In genomic region chr12:6914246-6914947, GRCh38 we compare ENCODE assay signal across 8 cellular contexts. TPM values are rescaled to one million over a fixed set of nuclear protein-coding genes. Genes with fewer than 3 reads are reported as not detected.
DNase-seq lines count a peak whose midpoint lies in the region; ATAC-seq and TF ChIP-seq lines count a peak whose summit lies in the region.

Gene ENO2, plus strand, starts transcription at chr12:6914580. Its CDS starts 1,253 bp downstream, at chr12:6915833.

- peaks cover 7% of the 10 kb centered on the region; the same call in 1 of the 2 replicates for H4K20me1 ChIP-seq in BLaER1

- H3K36me3 Mint-ChIP-seq in T-cell, result peaks cover 14% of the 10 kb centered on the region

- H3K27ac Mint-ChIP-seq in T-cell, result peak within 1 kb of the TSS; percentile 91 to 95

- H3K4me3 Mint-ChIP-seq in T-cell, result peak within 1 kb of the TSS; percentile 89 to 98 (median 92)

- H3K4me2 ChIP-seq in BLaER1, result peak within 1 kb of the TSS; percentile 93

- DNase-seq in T-cell (peak; percentile 61 to 91 (median 78)), adipocyte (ENCODE audit: low read depth) (peak; percentile 93), left cardiac atrium (peak; percentile 87), prostate gland (ENCODE audit: low spot score) (peak; percentile 60), upper lobe of right lung (peak; percentile 90)

- peak; percentile 59 for TF ChIP-seq POLR2A in prostate gland (IDR thresholded peaks at IDR 0.05)

- peak within 1 kb of the TSS; percentile 72 for H3K4me3 ChIP-seq in BLaER1
- peak within 1 kb of the TSS; percentile 68 for H3K4me3 ChIP-seq in HUES6 (ENCODE audit: low read depth, low read length)
- peak within 1 kb of the TSS; percentile 81 for H3K4me3 ChIP-seq in adipocyte (ENCODE audit: low read length)
- peak within 1 kb of the TSS; percentile 45 to 55 for H3K4me3 ChIP-seq in prostate gland
- H3K4me3 ChIP-seq in upper lobe of right lung, result peak within 1 kb of the TSS; percentile 62

- H3K27me3 Mint-ChIP-seq in T-cell, result no peaks in the 10 kb centered on the region

- peaks cover 30 to 40% (median 33%) of the 10 kb centered on the region in 3 donors for H3K4me1 Mint-ChIP-seq in T-cell

- H3K36me3 ChIP-seq in BLaER1, result no peaks in the 10 kb centered on the region; the same call in 1 of the 2 replicates
- peaks cover 25% of the 10 kb centered on the region for H3K36me3 ChIP-seq in HUES6 (ENCODE audit: control insufficient read depth, insufficient read depth, low read length)
- H3K36me3 ChIP-seq in adipocyte (ENCODE audit: control insufficient read depth, insufficient read depth, low read length, severe bottlenecking), result no peaks in the 10 kb centered on the region
- H3K36me3 ChIP-seq in prostate gland, result no peaks in the 10 kb centered on the region
- H3K36me3 ChIP-seq in upper lobe of right lung, result no peaks in the 10 kb centered on the region

- H3K4me1 ChIP-seq in BLaER1 (peaks cover 20% of the 10 kb centered on the region), HUES6 (ENCODE audit: control insufficient read depth, insufficient read depth, low read length) (peaks cover 38% of the 10 kb centered on the region), adipocyte (ENCODE audit: control insufficient read depth, insufficient read depth, low read length) (peaks cover 8% of the 10 kb centered on the region), prostate gland (replicated peaks) (no peaks in the 10 kb centered on the region), upper lobe of right lung (peaks cover 6% of the 10 kb centered on the region)

- WGBS in prostate gland, result under 1% methylated on average over 67 of the region's 68 CpGs

- POLR2A ChIA-PET in T-cell (lab: Charles Lee), result interaction anchor here in 1 of 2 donors (0.6 to 1.2 kb wide), 3 partner anchors 44 to 214 kb away, joined by 3 to 4 read pairs (median 4); partner anchors contain the start of gene CDCA3

- ATAC-seq in GM19372 (IDR thresholded peaks at IDR 0.05; ENCODE audit: low read depth, unreplicated experiment), result peak; percentile 58
- ATAC-seq in T-cell (replicated peaks in 1 of 4), result peak; percentile 93 to 96 (median 96)
- ATAC-seq in left cardiac atrium, result peak; percentile 93 to 95
- peak; percentile 90 for ATAC-seq in upper lobe of right lung

- no peak for TF ChIP-seq CTCF in prostate gland (IDR thresholded peaks at IDR 0.05)
- TF ChIP-seq CTCF in upper lobe of right lung (IDR thresholded peaks at IDR 0.05), result no peak

- intact Hi-C loops in left cardiac atrium (cut with DNase I), result no loop called here
- intact Hi-C loops in prostate gland (cut with DNase I), result no loop called here
- intact Hi-C loops in upper lobe of right lung (cut with DNase I), result no loop called here

- CTCF ChIA-PET in T-cell (lab: Charles Lee), result interaction anchor here in 1 of 2 donors (0.6 to 0.9 kb wide), 4 partner anchors 41 to 275 kb away, joined by 3 to 4 read pairs (median 4); partner anchors contain the start of genes PEX5 and SPSB2

- H3K27me3 ChIP-seq in BLaER1 (peaks cover 71% of the 10 kb centered on the region), HUES6 (ENCODE audit: control insufficient read depth, insufficient read depth, low read length) (peaks cover 8% of the 10 kb centered on the region; the same call in 1 of the 2 replicates), adipocyte (replicated peaks; ENCODE audit: control insufficient read depth, insufficient read depth, low read length) (no peaks in the 10 kb centered on the region), prostate gland (replicated peaks; ENCODE audit: insufficient read depth) (no peaks in the 10 kb centered on the region), upper lobe of right lung (no peaks in the 10 kb centered on the region)

- H3K9ac ChIP-seq in BLaER1 (peak within 1 kb of the TSS; percentile 55; the same call in 1 of the 2 replicates), HUES6 (ENCODE audit: low read length) (peak within 1 kb of the TSS; percentile 59), adipocyte (ENCODE audit: low read length) (peak within 1 kb of the TSS; percentile 71)

- H3K27ac ChIP-seq in BLaER1 (no peak within 1 kb of the TSS), HUES6 (ENCODE audit: low read depth, low read length) (peak within 1 kb of the TSS; percentile 35; the same call in 1 of the 2 replicates), prostate gland (peak within 1 kb of the TSS; percentile 53 to 62), upper lobe of right lung (peak within 1 kb of the TSS; percentile 80)

- H3K9me3 ChIP-seq in BLaER1, result no peaks in the 10 kb centered on the region
- no peaks in the 10 kb centered on the region for H3K9me3 ChIP-seq in HUES6 (ENCODE audit: control insufficient read depth, insufficient read depth, low read depth, low read length)
- no peaks in the 10 kb centered on the region for H3K9me3 ChIP-seq in adipocyte (ENCODE audit: control insufficient read depth, low read length)
- H3K9me3 ChIP-seq in prostate gland, result no peaks in the 10 kb centered on the region
- no peaks in the 10 kb centered on the region for H3K9me3 ChIP-seq in upper lobe of right lung

- no peaks in the 10 kb centered on the region for H3K9me3 Mint-ChIP-seq in T-cell

RNA-seq across cellular contexts. Expression of gene ENO2, which starts in this region (rescaled TPM):
- total RNA-seq in T-cell, result 100 to 1,000 TPM in 4 of 5 donors, 10 to 100 TPM in 1; 87.2 to 176 (median 148) TPM
- 10 to 100 TPM; 12.8 to 24.9 TPM for total RNA-seq in left cardiac atrium
- 10 to 100 TPM in 1 of 2 donors, 1 to 10 TPM in 1; 6.9 to 13.0 TPM for total RNA-seq in prostate gland
- 41.8 TPM for total RNA-seq in upper lobe of right lung
